ENCODE assay signal across 8 cellular contexts in genomic region chr12:80195143-80195726, GRCh38.
DNase-seq lines count a peak whose midpoint lies in the region; ATAC-seq and TF ChIP-seq lines count a peak whose summit lies in the region.

No MANE protein-coding gene starts in this region.

- no peak overlapping the region for H3K27ac Mint-ChIP-seq in glutamatergic neuron (ENCODE audit: unreplicated experiment)
- H3K27ac Mint-ChIP-seq in activated T-helper 17 cell treated with anti-CD3 and anti-CD28 coated beads, Interleukin-2, amount 50 U/mL, for 72 hours = no peak overlapping the region

- no peaks in the 10 kb centered on the region for H4K20me1 ChIP-seq in SK-N-SH (ENCODE audit: insufficient read depth)

- H3K4me1 ChIP-seq in SK-N-SH (ENCODE audit: control insufficient read depth in 1 of 2, insufficient read depth in 2 of 2, low read depth in 1 of 2, low read length in 1 of 2) = no peaks in the 10 kb centered on the region
- peaks cover 0 to 6% of the 10 kb centered on the region in 2 donors for H3K4me1 ChIP-seq in thoracic aorta (ENCODE audit: control insufficient read depth in 1 of 2, low read depth in 2 of 2)

- H3K27me3 ChIP-seq in SK-N-SH (ENCODE audit: insufficient read depth) (no peaks in the 10 kb centered on the region), thoracic aorta (replicated peaks; ENCODE audit: insufficient read depth) (no peaks in the 10 kb centered on the region)

- no peaks in the 10 kb centered on the region for H3K79me2 ChIP-seq in SK-N-SH (ENCODE audit: insufficient read depth)

- H2AFZ ChIP-seq in SK-N-SH (ENCODE audit: low read depth) = no peak overlapping the region

- H3K4me3 Mint-ChIP-seq in glutamatergic neuron (ENCODE audit: unreplicated experiment) = no peak overlapping the region
- no peak overlapping the region for H3K4me3 Mint-ChIP-seq in activated T-helper 17 cell treated with anti-CD3 and anti-CD28 coated beads, Interleukin-2, amount 50 U/mL, for 72 hours

- H3K4me2 ChIP-seq in SK-N-SH = no peak overlapping the region

- POLR2A ChIA-PET in SK-N-SH (lab: Yijun Ruan, JAX) = no interaction called here

- CTCF ChIA-PET in SK-N-SH (lab: Yijun Ruan, JAX) = interaction anchor here (0.8 to 1.9 kb wide), 5 partner anchors 8 to 75 kb away, joined by 3 to 9 read pairs (median 3); no protein-coding TSS in a partner anchor

- H3K27ac ChIP-seq in SK-N-SH (ENCODE audit: low read depth in 2 of 2, low read length in 1 of 2) (no peak overlapping the region), thoracic aorta (no peak overlapping the region), substantia nigra (ENCODE audit: low read depth, low read length, poor library complexity, severe bottlenecking) (no peak overlapping the region)

- no peaks in the 10 kb centered on the region for H3F3A ChIP-seq in SK-N-SH (replicated peaks; ENCODE audit: insufficient read depth)

- H3K4me1 Mint-ChIP-seq in glutamatergic neuron (ENCODE audit: low read depth, unreplicated experiment) = no peaks in the 10 kb centered on the region
- no peaks in the 10 kb centered on the region for H3K4me1 Mint-ChIP-seq in activated T-helper 17 cell treated with anti-CD3 and anti-CD28 coated beads, Interleukin-2, amount 50 U/mL, for 72 hours

- H3K4me3 ChIP-seq in SK-N-SH (ENCODE audit: low read depth in 2 of 2, low read length in 1 of 2) = no peak overlapping the region
- H3K4me3 ChIP-seq in thoracic aorta = no peak overlapping the region

- TF ChIP-seq CTCF in SK-N-SH (IDR thresholded peaks at IDR 0.05) (peak; percentile 83), glutamatergic neuron (IDR thresholded peaks at IDR 0.05; ENCODE audit: partially characterized antibody, unreplicated experiment) (peak; percentile 74), thoracic aorta (IDR thresholded peaks at IDR 0.05) (peak; percentile 59)

- TF ChIP-seq RAD21 in SK-N-SH (IDR thresholded peaks at IDR 0.05; ENCODE audit: low read length) = peak; percentile 45

- in situ Hi-C loops in ACHN (cut with HindIII; ENCODE audit: low pct_ligation_motif_present, low pct_unique_long_range_greater_than_20kb, low sequenced_read_pairs) = loop anchor here (25.0 kb wide), 1 partner anchor 783 kb away; no protein-coding TSS in a partner anchor

- ATAC-seq in GM18511 (IDR thresholded peaks at IDR 0.05; ENCODE audit: unreplicated experiment) (peak; percentile 60), thoracic aorta (ENCODE audit: insufficient number of reproducible peaks, low FRiP score, low read depth) (no peak)
- no peak for ATAC-seq in activated T-helper 17 cell treated with anti-CD3 and anti-CD28 coated beads, Interleukin-2, amount 50 U/mL, for 72 hours (replicated peaks)

- H3K9me2 ChIP-seq in SK-N-SH = no peaks in the 10 kb centered on the region

- no peaks in the 10 kb centered on the region for H3K9me3 ChIP-seq in SK-N-SH
- no peaks in the 10 kb centered on the region for H3K9me3 ChIP-seq in thoracic aorta

- TF ChIP-seq EP300 in SK-N-SH (IDR thresholded peaks at IDR 0.05; ENCODE audit: borderline replicate concordance in 1 of 2, low read depth in 1 of 2, low read length in 1 of 2) = no peak

- H3K36me3 ChIP-seq in SK-N-SH (replicated peaks in 1 of 2; ENCODE audit: control insufficient read depth in 1 of 2, insufficient read depth in 2 of 2, low read length in 1 of 2) (no peaks in the 10 kb centered on the region), thoracic aorta (no peaks in the 10 kb centered on the region)

- H3K9ac ChIP-seq in SK-N-SH = no peak overlapping the region

- no peaks in the 10 kb centered on the region for H3K27me3 Mint-ChIP-seq in glutamatergic neuron (ENCODE audit: unreplicated experiment)
- peaks cover 18% of the 10 kb centered on the region for H3K27me3 Mint-ChIP-seq in activated T-helper 17 cell treated with anti-CD3 and anti-CD28 coated beads, Interleukin-2, amount 50 U/mL, for 72 hours

- WGBS in SK-N-SH (ENCODE audit: low lambda C conversion rate) = 0% methylated on average over 1 of the region's 1 CpG

- H3K9me3 Mint-ChIP-seq in glutamatergic neuron (ENCODE audit: unreplicated experiment) = no peaks in the 10 kb centered on the region
- no peaks in the 10 kb centered on the region for H3K9me3 Mint-ChIP-seq in activated T-helper 17 cell treated with anti-CD3 and anti-CD28 coated beads, Interleukin-2, amount 50 U/mL, for 72 hours

- H3K36me3 Mint-ChIP-seq in glutamatergic neuron (ENCODE audit: unreplicated experiment) = no peaks in the 10 kb centered on the region
- H3K36me3 Mint-ChIP-seq in activated T-helper 17 cell treated with anti-CD3 and anti-CD28 coated beads, Interleukin-2, amount 50 U/mL, for 72 hours (ENCODE audit: low read depth) = no peaks in the 10 kb centered on the region

- DNase-seq in ACHN = peak; percentile 81
- peak; percentile 64 for DNase-seq in HT-29 (ENCODE audit: low spot score)
- peak; percentile 6 for DNase-seq in SK-N-SH
- no peak for DNase-seq in glutamatergic neuron
- no peak for DNase-seq in thoracic aorta (ENCODE audit: low spot score)
- DNase-seq in substantia nigra (lab: John Stamatoyannopoulos, UW) = no peak

TF ChIP-seq in SK-N-SH, 30 proteins besides CTCF, POLR2A, EP300 and RAD21:
- TF ChIP-seq SMC3 (IDR thresholded peaks at IDR 0.05; ENCODE audit: low read depth, low read length) (peak; percentile 54), PBX3 (IDR thresholded peaks at IDR 0.05) (no peak), NRF1 (IDR thresholded peaks at IDR 0.05; ENCODE audit: low read depth, low read length) (no peak), TCF12 (IDR thresholded peaks at IDR 0.05) (no peak), POLR2AphosphoS5 (IDR thresholded peaks at IDR 0.05; ENCODE audit: low read depth, low read length) (no peak)

Comparison
In these comparisons a context has a peak if more than half of its experiments do, and no peak if none do; other contexts are left out.
1. DNase-seq: peak in ACHN (single experiment), HT-29 (single experiment) and SK-N-SH (single experiment); none in glutamatergic neuron (single experiment), thoracic aorta (single experiment) and substantia nigra (0 of 49).
2. Peak in every context shown above with its lines, with median percentiles within 50 percentile points of each other: CTCF ChIP-seq.